ENCODE assay signal across 8 cellular contexts in the genomic region with DNA sequence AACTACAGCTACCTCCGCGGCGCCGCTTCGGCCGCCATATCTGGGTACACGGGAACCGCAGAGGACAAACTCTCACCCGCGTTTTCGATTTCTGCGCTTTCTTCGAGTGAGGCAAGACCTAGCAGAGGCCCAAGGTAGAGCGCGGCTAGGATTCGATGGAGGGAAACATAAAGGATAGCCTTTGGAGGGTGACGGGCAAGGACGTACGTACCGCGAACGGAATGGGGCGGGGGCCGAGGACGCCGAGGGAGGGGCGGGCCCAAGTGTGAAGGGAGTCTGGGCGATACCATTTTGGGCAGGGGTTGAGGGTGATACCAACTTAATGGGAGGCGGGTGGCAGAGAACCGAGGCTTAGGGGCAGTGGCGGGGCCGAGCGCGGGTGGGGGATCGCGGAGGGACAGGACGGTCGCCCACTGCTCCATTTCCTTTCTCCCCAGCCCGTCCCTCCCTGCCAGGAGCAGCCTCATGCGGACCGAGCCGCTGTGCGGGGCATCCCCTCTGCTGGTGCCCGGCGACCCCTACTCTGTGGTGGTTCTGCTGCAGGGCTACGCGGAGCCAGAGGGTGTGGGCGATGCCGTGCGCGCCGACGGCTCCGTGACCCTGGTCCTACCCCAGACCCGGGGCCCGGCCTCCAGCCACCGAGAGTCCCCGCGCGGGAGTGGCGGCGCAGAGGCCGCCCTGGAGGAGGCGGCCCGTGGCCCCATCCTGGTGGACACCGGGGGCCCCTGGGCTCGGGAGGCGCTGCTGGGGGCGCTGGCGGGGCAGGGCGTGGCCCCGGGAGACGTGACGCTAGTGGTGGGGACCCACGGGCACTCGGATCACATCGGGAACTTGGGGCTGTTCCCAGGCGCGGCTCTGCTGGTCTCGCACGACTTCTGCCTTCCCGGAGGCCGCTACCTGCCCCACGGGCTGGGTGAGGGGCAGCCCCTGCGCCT. TPM values are rescaled to one million over a fixed set of nuclear protein-coding genes. Genes with fewer than 3 reads are reported as not detected.
DNase-seq lines count a peak whose midpoint lies in the region; ATAC-seq lines count a peak whose summit lies in the region.

MBLAC1 (plus strand) TSS at position 37 of the 935 bp plus-strand sequence; CDS start at position 466, 429 bp downstream.

- peaks cover 5% of the 10 kb centered on the region for H3K36me3 ChIP-seq in CD4-positive, CD25-positive, alpha-beta regulatory T cell (ENCODE audit: control insufficient read depth, insufficient read depth, low read length)

- DNase-seq in CD4-positive, CD25-positive, alpha-beta regulatory T cell, result peak; percentile 86 to 96 (median 93)
- peak; percentile 96 for DNase-seq in HT-29 (ENCODE audit: low spot score)
- DNase-seq in NK-92 (lab: John Stamatoyannopoulos, UW; ENCODE audit: unreplicated experiment), result peak; percentile 51
- peak; percentile 98 for DNase-seq in activated CD8-positive, alpha-beta memory T cell treated with anti-CD3 and anti-CD28 coated beads for 24 hours
- peak; percentile 87 for DNase-seq in effector CD8-positive, alpha-beta T cell (lab: John Stamatoyannopoulos, UW)
- DNase-seq in medulla oblongata (ENCODE audit: extremely low spot score), result peak; percentile 94
- peak; percentile 82 to 83 (median 82) for DNase-seq in stimulated activated CD4-positive, alpha-beta T cell treated with anti-CD3 and anti-CD28 coated beads, TNF-alpha, amount 100 ng/mL, for 4 hours (ENCODE audit: low read depth in 3 of 3)

- H3K4me1 ChIP-seq in CD4-positive, CD25-positive, alpha-beta regulatory T cell (ENCODE audit: control insufficient read depth, insufficient read depth, low read length, poor library complexity, severe bottlenecking), result peaks cover 37% of the 10 kb centered on the region

- peak; percentile 80 to 83 for ATAC-seq in CD4-positive, CD25-positive, alpha-beta regulatory T cell (ENCODE audit: low read depth in 2 of 2)
- peak; percentile 72 for ATAC-seq in GM19455 (IDR thresholded peaks at IDR 0.05; ENCODE audit: unreplicated experiment)

- no peaks in the 10 kb centered on the region for H3K9me3 ChIP-seq in CD4-positive, CD25-positive, alpha-beta regulatory T cell (ENCODE audit: control insufficient read depth in 2 of 2, low read length in 2 of 2)

- H3K27ac Mint-ChIP-seq in CD4-positive, CD25-positive, alpha-beta regulatory T cell, result peak within 1 kb of the TSS; percentile 99 to 100 (median 99)

- H3K9me3 Mint-ChIP-seq in CD4-positive, CD25-positive, alpha-beta regulatory T cell, result no peaks in the 10 kb centered on the region

- no peaks in the 10 kb centered on the region for H3K36me3 Mint-ChIP-seq in CD4-positive, CD25-positive, alpha-beta regulatory T cell

- no peaks in the 10 kb centered on the region for H3K27me3 ChIP-seq in CD4-positive, CD25-positive, alpha-beta regulatory T cell (ENCODE audit: control insufficient read depth, insufficient read depth, low read length)

- H3K27me3 Mint-ChIP-seq in CD4-positive, CD25-positive, alpha-beta regulatory T cell, result no peaks in the 10 kb centered on the region

- peak within 1 kb of the TSS; percentile 84 for H3K4me3 ChIP-seq in CD4-positive, CD25-positive, alpha-beta regulatory T cell (ENCODE audit: low read depth, low read length)

- H3K27ac ChIP-seq in CD4-positive, CD25-positive, alpha-beta regulatory T cell (ENCODE audit: insufficient read depth, low read length, poor library complexity, severe bottlenecking), result peak within 1 kb of the TSS; percentile 97

- peaks cover 0 to 41% (median 24%) of the 10 kb centered on the region in 4 donors for H3K4me1 Mint-ChIP-seq in CD4-positive, CD25-positive, alpha-beta regulatory T cell

- H3K4me3 Mint-ChIP-seq in CD4-positive, CD25-positive, alpha-beta regulatory T cell, result peak within 1 kb of the TSS; percentile 97 to 100 (median 99)

RNA-seq across cellular contexts. Expression of gene MBLAC1, which starts in this region (rescaled TPM):
- total RNA-seq in CD4-positive, CD25-positive, alpha-beta regulatory T cell, result 4.0 TPM
- 1 to 10 TPM; 1.6 to 3.8 (median 2.3) TPM for polyA plus RNA-seq in CD4-positive, CD25-positive, alpha-beta regulatory T cell
- total RNA-seq in HT-29 (2014; rRNA removed; shearing (Covaris generic)), result 1.3 and 2.9 TPM in 2 replicates

Comparison
In these comparisons a context has a peak if more than half of its experiments do, and no peak if none do; other contexts are left out.
1. Peak in every context shown above with its lines: DNase-seq, ATAC-seq, H3K4me3 ChIP-seq and H3K27ac ChIP-seq.